22 cellular contexts compared by ENCODE assay signal in genomic region chr20:10794765-10795164, GRCh38.
DNase-seq lines count a peak whose midpoint lies in the region; ATAC-seq and TF ChIP-seq lines count a peak whose summit lies in the region.
"Had no signal": no experiment of that assay in that cellular context is flagged by ENCODE, and none has a peak within 500 bp of the region (broad histone marks: within the 10 kb centered on the region; RNA-seq: fewer than 3 reads in every experiment).

No MANE protein-coding gene starts in this region.

- peaks cover 2% of the 10 kb centered on the region for H3K27me3 Mint-ChIP-seq in neural progenitor cell (ENCODE audit: insufficient read depth, low read depth)
- no peaks in the 10 kb centered on the region for H3K27me3 Mint-ChIP-seq in progenitor cell of endocrine pancreas
- H3K27me3 Mint-ChIP-seq: CD4-positive, alpha-beta memory T cell had no signal

- H4K20me1 ChIP-seq in neural progenitor cell (ENCODE audit: low read depth) = no peaks in the 10 kb centered on the region

- H3K27me3 ChIP-seq in neural progenitor cell (peaks cover 16% of the 10 kb centered on the region), WERI-Rb-1 (ENCODE audit: insufficient read depth, low read depth, severe bottlenecking) (no peaks in the 10 kb centered on the region)

- H3K4me1 ChIP-seq in neural progenitor cell = peaks cover 12% of the 10 kb centered on the region

- H3K4me1 Mint-ChIP-seq in neural progenitor cell (peaks cover 10% of the 10 kb centered on the region), progenitor cell of endocrine pancreas (ENCODE audit: low read depth) (peaks cover 43% of the 10 kb centered on the region)

- H3K4me3 Mint-ChIP-seq in neural progenitor cell (no peak overlapping the region), progenitor cell of endocrine pancreas (ENCODE audit: low read depth) (no peak overlapping the region)
- H3K4me3 Mint-ChIP-seq: CD4-positive, alpha-beta memory T cell had no signal

- no peaks in the 10 kb centered on the region for H3K79me2 ChIP-seq in neural progenitor cell (ENCODE audit: low read depth)

- H3F3A ChIP-seq in neural progenitor cell (ENCODE audit: low read depth) = peaks cover 6% of the 10 kb centered on the region

- peak; percentile 30 for ATAC-seq in esophagus mucosa
- ATAC-seq: A549, GM12878 had no signal

- no peak overlapping the region for H3K9ac ChIP-seq in neural progenitor cell

- TF ChIP-seq CTCF in neural progenitor cell (IDR thresholded peaks at IDR 0.05) (no peak), progenitor cell of endocrine pancreas (IDR thresholded peaks at IDR 0.05; ENCODE audit: unreplicated experiment) (no peak), WERI-Rb-1 (IDR thresholded peaks at IDR 0.05; ENCODE audit: low read depth, low read length) (no peak)

- DNase-seq in NCI-H146 (lab: John Stamatoyannopoulos, UW) (peak; percentile 52), NCI-H146 treated with DMSO at 0.1 percent for 48 hours (lab: John Stamatoyannopoulos, UW; ENCODE audit: unreplicated experiment) (no peak), neural progenitor cell (ENCODE audit: low spot score) (no peak), progenitor cell of endocrine pancreas (ENCODE audit: low spot score, unreplicated experiment) (no peak), occipital lobe (lab: John Stamatoyannopoulos, UW) (no peak), ecto neural progenitor cell (ENCODE audit: low spot score) (no peak), WERI-Rb-1 (no peak)
- DNase-seq: 8988T; ACHN; C1 segment of cervical spinal cord; Calu3; CD4-positive, alpha-beta memory T cell; COR-L47; DMS79; EL; GDM1; GOT3; H7; HCEC 1CT had no signal

- no peak overlapping the region for H2AFZ ChIP-seq in neural progenitor cell (replicated peaks)

- H3K4me3 ChIP-seq in neural progenitor cell (no peak overlapping the region), WERI-Rb-1 (ENCODE audit: low read depth, low read length) (no peak overlapping the region)
- H3K4me3 ChIP-seq: A549, GM12878 had no signal

- H3K36me3 ChIP-seq in neural progenitor cell (no peaks in the 10 kb centered on the region), WERI-Rb-1 (no peaks in the 10 kb centered on the region)

- H3K9me3 ChIP-seq in neural progenitor cell (ENCODE audit: low read depth) (no peaks in the 10 kb centered on the region), WERI-Rb-1 (ENCODE audit: severe bottlenecking) (no peaks in the 10 kb centered on the region)
- H3K9me3 ChIP-seq: A549 had no signal

- no peaks in the 10 kb centered on the region for H3K36me3 Mint-ChIP-seq in neural progenitor cell
- H3K36me3 Mint-ChIP-seq in progenitor cell of endocrine pancreas (ENCODE audit: insufficient read depth) = no peaks in the 10 kb centered on the region
- H3K36me3 Mint-ChIP-seq: CD4-positive, alpha-beta memory T cell had no signal

- no peaks in the 10 kb centered on the region for H3K9me3 Mint-ChIP-seq in neural progenitor cell
- peaks cover 5% of the 10 kb centered on the region for H3K9me3 Mint-ChIP-seq in progenitor cell of endocrine pancreas (ENCODE audit: low read depth)

- H3K4me2 ChIP-seq in neural progenitor cell = peak overlapping the region; percentile 71
- H3K4me2 ChIP-seq: A549 had no signal

- no peak overlapping the region for H3K27ac ChIP-seq in neural progenitor cell
- no peak overlapping the region for H3K27ac ChIP-seq in WERI-Rb-1
- H3K27ac ChIP-seq: A549 had no signal

- no peak overlapping the region for H3K27ac Mint-ChIP-seq in neural progenitor cell
- peak overlapping the region; percentile 82 for H3K27ac Mint-ChIP-seq in progenitor cell of endocrine pancreas
- H3K27ac Mint-ChIP-seq: CD4-positive, alpha-beta memory T cell had no signal
